ENCODE assay signal across 1 cellular context in genomic region chr10:73168486-73168844, GRCh38.
TF ChIP-seq lines count a peak whose summit lies in the region.

No MANE protein-coding gene starts in this region.

TF ChIP-seq in HepG2, 621 proteins besides CTCF, POLR2A, EP300 and RAD21 (continued from another document):
- 0 out of 2 replicates have a peak, but pooled peaks have one; percentile 3 for TF ChIP-seq KLF12 (CRISPR knock-in tag; IDR thresholded peaks at IDR 0.05; ENCODE audit: borderline replicate concordance)
- TF ChIP-seq ZNF264 (CRISPR knock-in tag; IDR thresholded peaks at IDR 0.05), result 0 out of 2 replicates have a peak, but pooled peaks have one; percentile 1
- 0 out of 2 replicates have a peak, but pooled peaks have one; percentile 18 for TF ChIP-seq ZBTB7B (CRISPR knock-in tag; IDR thresholded peaks at IDR 0.05)
- TF ChIP-seq ARID2 (CRISPR knock-in tag; IDR thresholded peaks at IDR 0.05; ENCODE audit: borderline replicate concordance), result no peak
